ENCODE assay signal across 8 cellular contexts in the genomic region with DNA sequence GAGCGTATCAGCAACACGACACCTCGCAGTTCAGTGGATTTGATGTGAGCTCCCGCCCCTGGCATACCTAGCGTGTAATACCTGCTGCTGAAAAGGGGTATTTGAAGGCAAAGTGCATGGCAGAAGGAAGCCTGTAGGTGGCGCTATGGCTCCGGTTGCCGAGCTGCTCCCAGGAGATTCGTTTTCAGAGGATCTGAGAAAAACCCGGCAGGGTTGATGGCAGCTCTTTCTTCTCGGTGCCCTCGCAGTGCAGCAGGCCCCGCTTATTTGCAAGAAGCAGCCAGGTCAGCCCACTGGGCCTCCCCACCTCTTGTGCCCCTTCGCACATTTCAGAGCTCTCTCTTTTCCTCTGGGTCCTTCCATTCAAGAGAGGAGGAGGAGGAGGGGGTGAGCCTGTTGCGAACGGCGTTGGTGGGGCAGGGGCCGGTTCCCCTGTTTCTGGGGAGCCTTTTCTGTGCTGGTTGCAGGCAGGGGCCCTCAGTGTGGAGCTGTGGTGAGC.
DNase-seq lines count a peak whose midpoint lies in the region; ATAC-seq lines count a peak whose summit lies in the region.

No MANE protein-coding gene starts in this region.

- ATAC-seq in esophagus mucosa = peak; percentile 75
- peak; percentile 57 to 61 for ATAC-seq in naive thymus-derived CD8-positive, alpha-beta T cell
- peak; percentile 67 for ATAC-seq in stimulated activated memory B cell treated with anti-CD40 and anti-IgM and Interleukin-4, amounts not matched to agents 10 μg/mL and 1 μg/mL and 100 μg/mL, for 72 hours
- ATAC-seq in HG03045 (IDR thresholded peaks at IDR 0.05; ENCODE audit: unreplicated experiment) = no peak

- no peaks in the 10 kb centered on the region for H3K9me3 ChIP-seq in HUES6 (ENCODE audit: control insufficient read depth, insufficient read depth, low read depth, low read length)

- H3K4me3 Mint-ChIP-seq in naive thymus-derived CD8-positive, alpha-beta T cell = peak overlapping the region in 3 of 10 donors; percentile 11 to 39 (median 34)
- no peak overlapping the region for H3K4me3 Mint-ChIP-seq in stimulated activated memory B cell treated with anti-CD40 and anti-IgM and Interleukin-4, amounts not matched to agents 10 μg/mL and 1 μg/mL and 100 μg/mL, for 72 hours

- no peaks in the 10 kb centered on the region for H3K36me3 Mint-ChIP-seq in naive thymus-derived CD8-positive, alpha-beta T cell
- no peaks in the 10 kb centered on the region for H3K36me3 Mint-ChIP-seq in stimulated activated memory B cell treated with anti-CD40 and anti-IgM and Interleukin-4, amounts not matched to agents 10 μg/mL and 1 μg/mL and 100 μg/mL, for 72 hours

- peak overlapping the region; percentile 35 for H3K4me3 ChIP-seq in HUES6 (ENCODE audit: low read depth, low read length)

- POLR2A ChIA-PET in naive thymus-derived CD8-positive, alpha-beta T cell (lab: Charles Lee) = no interaction called here

- H3K9me3 Mint-ChIP-seq in naive thymus-derived CD8-positive, alpha-beta T cell = no peaks in the 10 kb centered on the region
- no peaks in the 10 kb centered on the region for H3K9me3 Mint-ChIP-seq in stimulated activated memory B cell treated with anti-CD40 and anti-IgM and Interleukin-4, amounts not matched to agents 10 μg/mL and 1 μg/mL and 100 μg/mL, for 72 hours

- peaks cover 11% of the 10 kb centered on the region for H3K4me1 ChIP-seq in HUES6 (ENCODE audit: control insufficient read depth, insufficient read depth, low read length)

- no peak overlapping the region for H3K27ac ChIP-seq in HUES6 (ENCODE audit: low read depth, low read length)

- peaks cover 13 to 49% (median 33%) of the 10 kb centered on the region in 5 donors for H3K27me3 Mint-ChIP-seq in naive thymus-derived CD8-positive, alpha-beta T cell
- peaks cover 67% of the 10 kb centered on the region for H3K27me3 Mint-ChIP-seq in stimulated activated memory B cell treated with anti-CD40 and anti-IgM and Interleukin-4, amounts not matched to agents 10 μg/mL and 1 μg/mL and 100 μg/mL, for 72 hours

- peaks cover 9% of the 10 kb centered on the region for H3K27me3 ChIP-seq in HUES6 (ENCODE audit: control insufficient read depth, insufficient read depth, low read length)

- peak overlapping the region in 3 of 10 donors; percentile 37 to 85 (median 60) for H3K27ac Mint-ChIP-seq in naive thymus-derived CD8-positive, alpha-beta T cell
- no peak overlapping the region for H3K27ac Mint-ChIP-seq in stimulated activated memory B cell treated with anti-CD40 and anti-IgM and Interleukin-4, amounts not matched to agents 10 μg/mL and 1 μg/mL and 100 μg/mL, for 72 hours

- H3K9ac ChIP-seq in HUES6 (ENCODE audit: low read length) = no peak overlapping the region

- H3K36me3 ChIP-seq in HUES6 (ENCODE audit: control insufficient read depth, insufficient read depth, low read length) = no peaks in the 10 kb centered on the region

- H3K4me1 Mint-ChIP-seq in naive thymus-derived CD8-positive, alpha-beta T cell = peaks cover 16 to 25% (median 21%) of the 10 kb centered on the region in 4 donors
- peaks cover 23% of the 10 kb centered on the region for H3K4me1 Mint-ChIP-seq in stimulated activated memory B cell treated with anti-CD40 and anti-IgM and Interleukin-4, amounts not matched to agents 10 μg/mL and 1 μg/mL and 100 μg/mL, for 72 hours

- DNase-seq in ELF-1 (ENCODE audit: low read depth, low spot score) (peak; percentile 95), NOMO-1 (lab: John Stamatoyannopoulos, UW; ENCODE audit: unreplicated experiment in 2 of 2) (peak; percentile 61 to 67), activated T-cell treated with anti-CD3 and anti-CD28 coated beads for 24 hours (ENCODE audit: low read depth) (peak; percentile 49)
- DNase-seq in naive thymus-derived CD8-positive, alpha-beta T cell = peak; percentile 36 to 71 (median 46)
